Comparison of ENCODE assay signal across 14 cellular contexts in genomic region chr12:52145941-52146821, GRCh38. TPM values are rescaled to one million over a fixed set of nuclear protein-coding genes. Genes with fewer than 3 reads are reported as not detected.
DNase-seq lines count a peak whose midpoint lies in the region; ATAC-seq and TF ChIP-seq lines count a peak whose summit lies in the region.
"Had no signal": no experiment of that assay in that cellular context is flagged by ENCODE, and none has a peak within 500 bp of the region (broad histone marks: within the 10 kb centered on the region; RNA-seq: fewer than 3 reads in every experiment).

No MANE protein-coding gene starts in this region.

- H3K4me3 ChIP-seq in epithelial cell of esophagus (ENCODE audit: low read length) (peak overlapping the region; percentile 28), neuronal stem cell (ENCODE audit: low read length in 2 of 2) (no peak overlapping the region), vagina (peak overlapping the region in 1 of 2 donors; percentile 1)

- H4K91ac ChIP-seq in neuronal stem cell (ENCODE audit: low read depth, low read length, poor library complexity): peak overlapping the region; percentile 56

- H3K4me2 ChIP-seq in neuronal stem cell (ENCODE audit: insufficient read depth, low read length, poor library complexity, severe bottlenecking): no peak overlapping the region

- H3K27me3 ChIP-seq in neuronal stem cell (ENCODE audit: control insufficient read depth in 3 of 3, insufficient read depth in 3 of 3, low read depth in 1 of 3, low read length in 3 of 3) (no peaks in the 10 kb centered on the region), vagina (no peaks in the 10 kb centered on the region)

- DNase-seq in Right ventricle myocardium superior: peak; percentile 27
- no peak for DNase-seq in left cardiac atrium
- DNase-seq in epithelial cell of esophagus (ENCODE audit: low read depth): no peak
- DNase-seq in neuronal stem cell (ENCODE audit: low spot score): no peak
- DNase-seq in vagina (ENCODE audit: extremely low spot score in 2 of 2): no peak
- DNase-seq in DMS114 treated with DMSO at 0.1 percent for 48 hours (lab: John Stamatoyannopoulos, UW; ENCODE audit: unreplicated experiment): no peak
- DNase-seq: activated CD4-positive, alpha-beta T cell treated with anti-CD3 and anti-CD28 coated beads, Interleukin-2, amount 50 U/mL, for 48 hours; activated naive CD4-positive, alpha-beta T cell treated with Interleukin-2 at 50 U/mL for 16 hours; head of caudate nucleus; NCI-H1417; NCI-H774; stimulated activated CD4-positive, alpha-beta T cell treated with anti-CD3 and anti-CD28 coated beads, Interleukin-12 subunit alpha, Interleukin-12 subunit beta, amount 100 ng/mL, for 4 hours had no signal

- no peak overlapping the region for H3K27ac ChIP-seq in neuronal stem cell (replicated peaks; ENCODE audit: low read length)
- peak overlapping the region; percentile 98 for H3K27ac ChIP-seq in vagina

- peak overlapping the region; percentile 14 for H3K14ac ChIP-seq in neuronal stem cell (ENCODE audit: low read length)

- H2BK120ac ChIP-seq in neuronal stem cell (ENCODE audit: low read depth, low read length): no peak overlapping the region

- peak overlapping the region; percentile 15 for H2BK5ac ChIP-seq in neuronal stem cell (ENCODE audit: low read length)

- H3K36me3 ChIP-seq in neuronal stem cell (replicated peaks in 1 of 2; ENCODE audit: control insufficient read depth in 2 of 2, insufficient read depth in 2 of 2, low read length in 2 of 2) (no peaks in the 10 kb centered on the region), vagina (no peaks in the 10 kb centered on the region)

- peak overlapping the region; percentile 69 for H3K4ac ChIP-seq in neuronal stem cell (ENCODE audit: low read length)

- intact Hi-C loops in Right ventricle myocardium superior (cut with DNase I): no loop called here
- intact Hi-C loops in left cardiac atrium (cut with DNase I): no loop called here
- intact Hi-C loops in vagina (cut with DNase I): loop anchor here (10.0 kb wide), 1 partner anchor 829 kb away; no protein-coding TSS in a partner anchor

- H3K9me3 ChIP-seq in neuronal stem cell (replicated peaks in 1 of 2; ENCODE audit: control insufficient read depth in 2 of 2, insufficient read depth in 1 of 2, low read depth in 1 of 2, low read length in 2 of 2): no peaks in the 10 kb centered on the region
- no peaks in the 10 kb centered on the region for H3K9me3 ChIP-seq in vagina

- peak overlapping the region; percentile 94 for H2AFZ ChIP-seq in neuronal stem cell (ENCODE audit: low read length)

- peak overlapping the region; percentile 85 for H2BK12ac ChIP-seq in neuronal stem cell (ENCODE audit: low read length)

- ATAC-seq in Right ventricle myocardium superior (ENCODE audit: poor library complexity) (no peak), left cardiac atrium (no peak), HG03439 (IDR thresholded peaks at IDR 0.05; ENCODE audit: unreplicated experiment) (no peak), HG03354 (IDR thresholded peaks at IDR 0.05; ENCODE audit: poor library complexity, severe bottlenecking, unreplicated experiment) (no peak)

- H2AK5ac ChIP-seq in neuronal stem cell (ENCODE audit: low read depth, low read length): peak overlapping the region; percentile 33

- H2BK15ac ChIP-seq in neuronal stem cell (ENCODE audit: low read length): peak overlapping the region; percentile 97

- TF ChIP-seq CTCF in epithelial cell of esophagus (IDR thresholded peaks at IDR 0.05; ENCODE audit: insufficient read depth, low read depth, low read length, missing control alignments) (no peak), vagina (IDR thresholded peaks at IDR 0.05) (no peak)

- WGBS in neuronal stem cell (ENCODE audit: extremely low coverage in 2 of 2, insufficient read length in 2 of 2, insufficient replicate concordance in 1 of 2), 2 donors: no CpG with 5 or more reads among the region's 12 CpGs

- H3K79me1 ChIP-seq in neuronal stem cell (ENCODE audit: low read depth, low read length): no peaks in the 10 kb centered on the region

- H3K18ac ChIP-seq in neuronal stem cell (ENCODE audit: low read length): peak overlapping the region; percentile 98

- peak overlapping the region; percentile 70 for H4K8ac ChIP-seq in neuronal stem cell (ENCODE audit: low read depth, low read length)

- H3K9ac ChIP-seq in neuronal stem cell (ENCODE audit: low read depth, low read length, poor library complexity): no peak overlapping the region

- H3K4me1 ChIP-seq in neuronal stem cell (ENCODE audit: control insufficient read depth in 2 of 2, insufficient read depth in 1 of 2, low read depth in 1 of 2, low read length in 2 of 2): peaks cover 13 to 19% of the 10 kb centered on the region in 2 donors
- peaks cover 79% of the 10 kb centered on the region for H3K4me1 ChIP-seq in vagina

- TF ChIP-seq POLR2A in vagina (IDR thresholded peaks at IDR 0.05): no peak

- H3K23ac ChIP-seq in neuronal stem cell (ENCODE audit: low read depth, low read length, poor library complexity): peak overlapping the region; percentile 78

RNA-seq across cellular contexts. Expression of gene KRT80, which starts 45.6 kb away (rescaled TPM):
- total RNA-seq in Right ventricle myocardium superior (not detected), left cardiac atrium (under 1 TPM in 1 of 2 donors, not detected in 1; 0.44 TPM), vagina (7.9 TPM)
- 0.07 TPM for polyA plus RNA-seq in neuronal stem cell (2013, experiment 1 of 2)
- polyA plus RNA-seq in neuronal stem cell (2013, experiment 2 of 2): 0.07 TPM
